In the genomic region with DNA sequence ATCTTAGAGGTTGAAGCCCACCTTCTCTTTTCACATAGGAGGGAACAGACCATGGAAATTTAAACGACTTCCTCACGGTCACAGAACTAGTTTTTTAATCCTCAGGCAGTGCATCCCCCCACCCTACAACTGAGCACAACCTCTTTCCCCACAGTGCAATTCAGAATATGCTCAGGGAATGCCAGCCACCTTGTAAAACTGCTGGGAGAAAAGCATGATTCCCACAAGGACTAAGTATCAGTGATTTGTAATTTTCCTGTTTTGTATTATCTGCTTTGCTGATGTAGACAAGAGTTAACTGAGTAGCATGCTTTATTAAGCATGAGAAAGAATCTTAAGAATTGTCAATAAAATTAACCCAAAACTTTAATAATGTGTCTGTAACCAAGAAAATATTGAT, we compare ENCODE assay signal across 15 cellular contexts. TPM values are rescaled to one million over a fixed set of nuclear protein-coding genes. Genes with fewer than 3 reads are reported as not detected.
DNase-seq lines count a peak whose midpoint lies in the region; ATAC-seq and TF ChIP-seq lines count a peak whose summit lies in the region.
"Had no signal": no experiment of that assay in that cellular context is flagged by ENCODE, and none has a peak within 500 bp of the region (broad histone marks: within the 10 kb centered on the region; RNA-seq: fewer than 3 reads in every experiment).

No MANE protein-coding gene starts in this region.

- no peak for TF ChIP-seq CTCF in MCF 10A (IDR thresholded peaks at IDR 0.05; ENCODE audit: unreplicated experiment)
- TF ChIP-seq CTCF in psoas muscle (IDR thresholded peaks at IDR 0.05), result no peak

- POLR2A ChIA-PET in activated CD4-positive, alpha-beta T cell treated with anti-CD3 and anti-CD28 coated beads for 36 hours (lab: Charles Lee), result no interaction called here
- POLR2A ChIA-PET in MCF 10A (lab: Yijun Ruan, JAX), result no interaction called here

- H3K27ac ChIP-seq in psoas muscle, result peak overlapping the region; percentile 13
- no peak overlapping the region for H3K27ac ChIP-seq in SJCRH30
- H3K27ac ChIP-seq: 22Rv1, tibial nerve had no signal

- CTCF ChIA-PET in activated CD4-positive, alpha-beta T cell treated with anti-CD3 and anti-CD28 coated beads for 36 hours (lab: Charles Lee), result no interaction called here
- CTCF ChIA-PET in MCF 10A (lab: Yijun Ruan, JAX), result no interaction called here

- H3K36me3 ChIP-seq in psoas muscle (ENCODE audit: insufficient read depth in 1 of 2, low read depth in 1 of 2) (peaks cover 4 to 48% of the 10 kb centered on the region in 2 donors), SJCRH30 (peaks cover 44% of the 10 kb centered on the region)

- H3K9me3 ChIP-seq in psoas muscle (no peaks in the 10 kb centered on the region), SJCRH30 (replicated peaks) (no peaks in the 10 kb centered on the region)
- H3K9me3 ChIP-seq: tibial nerve had no signal

- DNase-seq in activated CD4-positive, alpha-beta T cell treated with anti-CD3 and anti-CD28 coated beads for 36 hours, result no peak
- DNase-seq in activated CD4-positive, alpha-beta T cell treated with anti-CD3 and anti-CD28 coated beads, Interleukin-2, amount 50 U/mL, for 4 hours, result no peak
- DNase-seq in GM04504 (ENCODE audit: low read depth) (peak; percentile 30), MCF 10A (ENCODE audit: unreplicated experiment) (no peak), psoas muscle (no peak), SJCRH30 (no peak)
- DNase-seq: NCI-H2171 treated with DMSO at 0.1 percent for 48 hours; Right ventricle myocardium superior; stimulated activated CD4-positive, alpha-beta T cell treated with anti-CD3 and anti-CD28 coated beads, Interleukin-2, amount 100 ng/mL, for 24 hours had no signal

- H3K9me3 Mint-ChIP-seq in activated CD4-positive, alpha-beta T cell treated with anti-CD3 and anti-CD28 coated beads for 36 hours (ENCODE audit: low read depth), result no peaks in the 10 kb centered on the region
- H3K9me3 Mint-ChIP-seq in MCF 10A (ENCODE audit: unreplicated experiment), result no peaks in the 10 kb centered on the region
- H3K9me3 Mint-ChIP-seq: brain had no signal

- H3K27me3 ChIP-seq in psoas muscle (ENCODE audit: insufficient read depth in 3 of 3, low read length in 2 of 3) (no peaks in the 10 kb centered on the region), SJCRH30 (no peaks in the 10 kb centered on the region)
- H3K27me3 ChIP-seq: tibial nerve had no signal

- intact Hi-C loops in activated CD4-positive, alpha-beta T cell treated with anti-CD3 and anti-CD28 coated beads for 36 hours (cut with DNase I, micrococcal nuclease), result no loop called here
- intact Hi-C loops in MCF 10A (cut with micrococcal nuclease), result no loop called here
- intact Hi-C loops in psoas muscle (cut with DNase I), result no loop called here

- 50 to 55% (median 53%) methylated on average over 2 of the region's 2 CpGs for WGBS in psoas muscle, 3 donors

- H3K4me3 ChIP-seq in psoas muscle, result no peak overlapping the region
- no peak overlapping the region for H3K4me3 ChIP-seq in SJCRH30
- H3K4me3 ChIP-seq: tibial nerve had no signal

- no peaks in the 10 kb centered on the region for H3K4me1 ChIP-seq in psoas muscle
- H3K4me1 ChIP-seq in SJCRH30, result no peaks in the 10 kb centered on the region
- H3K4me1 ChIP-seq: tibial nerve had no signal

- H3K27me3 Mint-ChIP-seq in activated CD4-positive, alpha-beta T cell treated with anti-CD3 and anti-CD28 coated beads for 36 hours, result no peaks in the 10 kb centered on the region
- H3K27me3 Mint-ChIP-seq in MCF 10A (ENCODE audit: insufficient read depth, unreplicated experiment), result no peaks in the 10 kb centered on the region
- H3K27me3 Mint-ChIP-seq: brain had no signal

- peak overlapping the region; percentile 66 for H3K27ac Mint-ChIP-seq in activated CD4-positive, alpha-beta T cell treated with anti-CD3 and anti-CD28 coated beads for 36 hours
- no peak overlapping the region for H3K27ac Mint-ChIP-seq in MCF 10A (ENCODE audit: low read depth, unreplicated experiment)

- H3K36me3 Mint-ChIP-seq in activated CD4-positive, alpha-beta T cell treated with anti-CD3 and anti-CD28 coated beads for 36 hours (ENCODE audit: low read depth), result peaks cover 25% of the 10 kb centered on the region
- H3K36me3 Mint-ChIP-seq in MCF 10A (ENCODE audit: insufficient read depth, unreplicated experiment), result peaks cover 55% of the 10 kb centered on the region

- ATAC-seq in activated CD4-positive, alpha-beta T cell treated with anti-CD3 and anti-CD28 coated beads for 36 hours, result no peak
- ATAC-seq in psoas muscle (no peak), GM18502 (IDR thresholded peaks at IDR 0.05; ENCODE audit: poor library complexity, unreplicated experiment) (no peak), HG02571 (IDR thresholded peaks at IDR 0.05; ENCODE audit: unreplicated experiment) (no peak)

- BruUV-seq in MCF 10A (replicated peaks; lab: Mats Ljungman, UMichigan), result TSS peak; percentile 71

- H3K4me1 Mint-ChIP-seq in activated CD4-positive, alpha-beta T cell treated with anti-CD3 and anti-CD28 coated beads for 36 hours, result peaks cover 9% of the 10 kb centered on the region
- H3K4me1 Mint-ChIP-seq in MCF 10A (ENCODE audit: insufficient read depth, unreplicated experiment), result no peaks in the 10 kb centered on the region
- H3K4me1 Mint-ChIP-seq: brain had no signal

- H3K4me3 Mint-ChIP-seq in activated CD4-positive, alpha-beta T cell treated with anti-CD3 and anti-CD28 coated beads for 36 hours, result no peak overlapping the region
- no peak overlapping the region for H3K4me3 Mint-ChIP-seq in MCF 10A (ENCODE audit: unreplicated experiment)
- H3K4me3 Mint-ChIP-seq: brain had no signal

RNA-seq across cellular contexts. Expression of a gene that starts 23.8 kb away (rescaled TPM):
- 100 to 1,000 TPM in 1 of 2 experiments, 10 to 100 TPM in 1; 98.0 to 120 TPM for total RNA-seq in activated CD4-positive, alpha-beta T cell treated with anti-CD3 and anti-CD28 coated beads for 36 hours
- 88.3 and 107 TPM in 2 replicates for total RNA-seq in MCF 10A (2022)
- total RNA-seq in psoas muscle, result 10 to 100 TPM; 37.0 to 54.9 (median 43.3) TPM
- 10 to 100 TPM; 39.5 to 68.1 (median 44.1) TPM for polyA plus RNA-seq in psoas muscle
- total RNA-seq in SJCRH30 (2014; rRNA removed; shearing (Covaris generic)), result 125 and 137 TPM in 2 replicates

RNA-seq across cellular contexts. Expression of a gene that starts 58.7 kb away (rescaled TPM):
- total RNA-seq in activated CD4-positive, alpha-beta T cell treated with anti-CD3 and anti-CD28 coated beads for 36 hours, result 1 to 10 TPM in 1 of 2 experiments, under 1 TPM in 1; 0.91 to 1.0 TPM
- total RNA-seq in MCF 10A (2022) (0.42 and 0.61 TPM in 2 replicates), psoas muscle (1 to 10 TPM in 3 of 4 donors, under 1 TPM in 1; 0.66 to 2.0 (median 1.1) TPM)
- under 1 TPM in 2 of 3 donors, not detected in 1; 0.22 to 0.23 TPM for polyA plus RNA-seq in psoas muscle
- 0.18 and 0.28 TPM in 2 replicates for total RNA-seq in SJCRH30 (2014; rRNA removed; shearing (Covaris generic))
- total RNA-seq: posterior vena cava had no signal
